ENCODE assay signal across 1 cellular context in the genomic region with DNA sequence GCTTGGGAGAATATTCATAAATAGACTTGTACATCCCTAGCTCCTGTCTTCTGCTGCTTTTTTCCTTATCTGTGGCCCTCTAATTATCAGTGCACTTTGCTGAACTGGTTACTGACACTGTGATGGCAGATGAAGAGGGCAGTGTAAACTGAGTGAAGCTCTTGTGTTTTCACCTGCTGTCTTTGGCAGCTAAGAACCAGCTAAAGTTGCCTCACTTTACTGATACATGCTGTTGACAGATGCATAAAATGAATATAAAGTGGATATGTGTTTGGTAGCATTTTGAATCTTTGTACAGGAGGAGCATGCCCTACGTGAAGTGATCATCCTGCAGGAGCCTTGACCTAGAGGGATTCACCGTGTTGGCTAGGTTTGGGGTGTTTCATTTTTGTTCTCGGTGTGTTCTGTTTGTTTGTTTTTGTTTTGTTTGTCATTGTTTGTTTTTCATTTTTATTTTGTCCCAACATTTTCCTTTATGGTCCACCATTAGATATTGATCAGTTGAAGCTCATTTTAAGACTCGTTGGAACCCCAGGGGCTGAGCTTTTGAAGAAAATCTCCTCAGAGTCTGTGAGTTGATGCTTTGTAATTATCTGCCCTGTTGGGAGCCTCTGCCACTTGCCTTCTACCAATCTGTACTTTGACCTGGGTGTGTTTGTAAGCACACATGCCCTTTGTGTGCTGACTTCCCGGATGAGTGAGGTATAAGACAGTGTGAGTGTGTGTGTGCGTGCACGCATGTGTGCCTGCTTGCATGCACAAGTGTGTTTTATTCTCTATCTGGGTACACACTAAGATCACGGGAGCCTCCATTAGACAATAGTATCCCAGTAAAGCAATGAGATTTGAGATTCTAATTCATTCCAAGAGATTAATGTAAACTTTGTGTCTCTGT.
TF ChIP-seq lines count a peak whose summit lies in the region.

No MANE protein-coding gene starts in this region.

TF ChIP-seq in SK-N-SH treated with all-trans-retinoic acid at 6 μM for 48 hours, 23 proteins besides CTCF, POLR2A, EP300 and RAD21 (continued from another document):
- TF ChIP-seq ZNF565 (CRISPR knock-in tag; conservative IDR thresholded peaks at IDR 0.05; ENCODE audit: low read depth): no peak
- no peak for TF ChIP-seq TOX (CRISPR knock-in tag; IDR thresholded peaks at IDR 0.05; ENCODE audit: borderline replicate concordance)
TF ChIP-seq in SK-N-SH treated with all-trans-retinoic acid at 6 μM for 48 hours: peak in this region for 0.
